Comparison of ENCODE assay signal across 8 cellular contexts in the genomic region with DNA sequence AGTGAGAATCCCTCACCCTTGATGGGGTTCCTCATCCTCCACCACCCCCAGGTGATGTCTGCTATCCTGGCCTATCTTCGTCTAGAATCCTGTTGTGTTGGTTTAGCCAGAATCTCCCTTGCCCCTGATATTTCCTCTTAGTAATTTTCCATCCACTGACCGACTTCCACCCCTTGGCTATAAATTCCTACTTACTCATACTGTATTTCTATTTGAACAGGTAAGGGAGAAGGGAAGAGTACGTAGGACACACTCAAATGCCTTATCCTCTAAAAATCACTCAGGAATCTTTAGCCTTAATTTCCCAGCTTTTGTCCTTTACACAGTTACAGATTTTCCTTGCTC. TPM values are rescaled to one million over a fixed set of nuclear protein-coding genes. Genes with fewer than 3 reads are reported as not detected.
DNase-seq lines count a peak whose midpoint lies in the region; ATAC-seq, FAIRE-seq and TF ChIP-seq lines count a peak whose summit lies in the region.

No MANE protein-coding gene starts in this region.

- peaks cover 34% of the 10 kb centered on the region for H3K4me1 Mint-ChIP-seq in activated CD8-positive, alpha-beta memory T cell treated with anti-CD3 and anti-CD28 coated beads, Interleukin-2, amount 10 ng/mL, durations not matched to agents 7 days and 5 days

- WGBS in HepG2 (ENCODE audit: low lambda C conversion rate): 67% methylated on average over 3 of the region's 3 CpGs
- WGBS in thyroid gland, 2 donors: 93% methylated on average over 3 of the region's 3 CpGs

- H3K4me3 Mint-ChIP-seq in activated CD8-positive, alpha-beta memory T cell treated with anti-CD3 and anti-CD28 coated beads, Interleukin-2, amount 10 ng/mL, durations not matched to agents 7 days and 5 days: peak overlapping the region; percentile 73

- DNase-seq in activated CD8-positive, alpha-beta memory T cell treated with anti-CD3 and anti-CD28 coated beads, Interleukin-2, amount 10 ng/mL, durations not matched to agents 7 days and 5 days: no peak
- no peak for DNase-seq in activated CD8-positive, alpha-beta memory T cell treated with anti-CD3 and anti-CD28 coated beads for 24 hours
- DNase-seq in HepG2 (ENCODE audit: low spot score) (peak; percentile 3), thyroid gland (no peak), NCI-H1417 treated with DMSO at 0.1 percent for 48 hours (lab: John Stamatoyannopoulos, UW) (no peak)

- H3K4me3 ChIP-seq in HepG2 (replicated peaks in 1 of 3; ENCODE audit: insufficient read depth in 1 of 3, low read depth in 2 of 3, low read length in 3 of 3) (peak overlapping the region; percentile 53 to 82 (median 60)), thyroid gland (replicated peaks in 1 of 3) (peak overlapping the region in 2 of 3 donors; percentile 46 to 86)

- peaks cover 39% of the 10 kb centered on the region for H3K4me1 ChIP-seq in HepG2 (ENCODE audit: insufficient read depth, low read length)
- H3K4me1 ChIP-seq in thyroid gland: peaks cover 7 to 29% of the 10 kb centered on the region in 2 donors

- no peak for FAIRE-seq in HepG2 (lab: Jason Lieb, UNC)

- H3K27me3 ChIP-seq in HepG2 (ENCODE audit: control insufficient read depth in 1 of 2, insufficient read depth in 2 of 2, low read length in 2 of 2) (peaks cover 0 to 2% of the 10 kb centered on the region in 2 experiments; a peak in 1 of 5 replicates), thyroid gland (no peaks in the 10 kb centered on the region)

- H3K9ac ChIP-seq in HepG2 (ENCODE audit: insufficient read depth, low read depth, low read length): peak overlapping the region; percentile 70

- peak overlapping the region; percentile 86 for H2AFZ ChIP-seq in HepG2 (ENCODE audit: low read length)

- peak overlapping the region; percentile 93 for H3K27ac Mint-ChIP-seq in activated CD8-positive, alpha-beta memory T cell treated with anti-CD3 and anti-CD28 coated beads, Interleukin-2, amount 10 ng/mL, durations not matched to agents 7 days and 5 days

- no peak for TF ChIP-seq RAD21 in HepG2 (CRISPR knock-in tag; IDR thresholded peaks at IDR 0.05)

- no peak for ATAC-seq in activated CD8-positive, alpha-beta memory T cell treated with anti-CD3 and anti-CD28 coated beads, Interleukin-2, amount 10 ng/mL, durations not matched to agents 7 days and 5 days
- ATAC-seq in HepG2: no peak
- no peak for ATAC-seq in HG03520 (IDR thresholded peaks at IDR 0.05; ENCODE audit: unreplicated experiment)
- no peak for ATAC-seq in GM19455 (IDR thresholded peaks at IDR 0.05; ENCODE audit: unreplicated experiment)

- POLR2A ChIA-PET in HepG2 (lab: Yijun Ruan, JAX): interaction anchor here (0.8 to 1.8 kb wide), 4 partner anchors 10 to 307 kb away, joined by 3 to 5 read pairs (median 4); partner anchors contain the start of gene LNP1

- TF ChIP-seq CTCF in HepG2 (CRISPR knock-in tag; IDR thresholded peaks at IDR 0.05) (no peak), thyroid gland (IDR thresholded peaks at IDR 0.05) (no peak)

- H3K36me3 ChIP-seq in HepG2 (replicated peaks in 1 of 2; ENCODE audit: control insufficient read depth in 1 of 2, insufficient read depth in 2 of 2, low read length in 2 of 2): 0 out of 5 replicates have a peak, but pooled peaks cover 0 to 8% of the 10 kb centered on the region in 2 experiments
- H3K36me3 ChIP-seq in thyroid gland: no peaks in the 10 kb centered on the region

- CTCF ChIA-PET in activated CD8-positive, alpha-beta memory T cell treated with anti-CD3 and anti-CD28 coated beads, Interleukin-2, amount 10 ng/mL, durations not matched to agents 7 days and 5 days (lab: Charles Lee): no interaction called here
- CTCF ChIA-PET in HepG2 (lab: Yijun Ruan, JAX; ENCODE audit: low intra/inter-chr PET ratio, low total read pairs): no interaction called here

- intact Hi-C loops in HepG2 (cut with micrococcal nuclease; ENCODE audit: unreplicated experiment) (no loop called here), thyroid gland (cut with DNase I) (no loop called here)

- H3K4me2 ChIP-seq in HepG2 (ENCODE audit: low read depth, low read length): peak overlapping the region; percentile 90

- peaks cover 29% of the 10 kb centered on the region for H3K36me3 Mint-ChIP-seq in activated CD8-positive, alpha-beta memory T cell treated with anti-CD3 and anti-CD28 coated beads, Interleukin-2, amount 10 ng/mL, durations not matched to agents 7 days and 5 days

- no peak; a peak in 1 of 4 replicates for TF ChIP-seq EP300 in HepG2 (IDR thresholded peaks at IDR 0.05; ENCODE audit: low read depth in 2 of 2, low read length in 2 of 2)
- no peak for TF ChIP-seq EP300 in HepG2 (CRISPR knock-in tag; IDR thresholded peaks at IDR 0.05; ENCODE audit: borderline replicate concordance)

- no peaks in the 10 kb centered on the region for H3K9me3 ChIP-seq in HepG2 (ENCODE audit: low read length)
- no peaks in the 10 kb centered on the region for H3K9me3 ChIP-seq in thyroid gland

- peaks cover 38% of the 10 kb centered on the region for H3K79me2 ChIP-seq in HepG2 (ENCODE audit: insufficient read depth, low read length)

- BruUV-seq in HepG2 (replicated peaks; lab: Mats Ljungman, UMichigan): TSS peak; percentile 98

- no peaks in the 10 kb centered on the region for H3K9me3 Mint-ChIP-seq in activated CD8-positive, alpha-beta memory T cell treated with anti-CD3 and anti-CD28 coated beads, Interleukin-2, amount 10 ng/mL, durations not matched to agents 7 days and 5 days (ENCODE audit: low read depth)

- in situ Hi-C loops in HepG2 (cut with HindIII; ENCODE audit: extremely low pct_ligation_motif_present, low pct_unique_long_range_greater_than_20kb): loop anchor here (25.0 kb wide), 3 partner anchors 96 to 896 kb away; partner anchors contain the start of genes ADGRG7 and CMSS1

- H4K20me1 ChIP-seq in HepG2 (ENCODE audit: insufficient read depth, low read length): peaks cover 18% of the 10 kb centered on the region

- TF ChIP-seq POLR2A in HepG2 (IDR thresholded peaks at IDR 0.05; ENCODE audit: insufficient read depth in 1 of 2, low read depth in 2 of 2, low read length in 2 of 2): no peak
- no peak for TF ChIP-seq POLR2A in thyroid gland (IDR thresholded peaks at IDR 0.05)

- peak overlapping the region; percentile 54 for H3K27ac ChIP-seq in angular gyrus (ENCODE audit: low read depth, low read length)
- H3K27ac ChIP-seq in HepG2 (ENCODE audit: extremely low read length, insufficient read depth, low read length): peak overlapping the region; percentile 95
- H3K27ac ChIP-seq in thyroid gland: peak overlapping the region; percentile 84 to 97 (median 96)

- no peaks in the 10 kb centered on the region for H3K27me3 Mint-ChIP-seq in activated CD8-positive, alpha-beta memory T cell treated with anti-CD3 and anti-CD28 coated beads, Interleukin-2, amount 10 ng/mL, durations not matched to agents 7 days and 5 days

TF ChIP-seq in HepG2, 621 proteins besides CTCF, POLR2A, EP300 and RAD21 (continues in another document):
- no peak for TF ChIP-seq ZNF44 (CRISPR knock-in tag; IDR thresholded peaks at IDR 0.05)
- TF ChIP-seq MYNN (CRISPR knock-in tag; IDR thresholded peaks at IDR 0.05; ENCODE audit: low read depth): no peak
- no peak for TF ChIP-seq NFYC (CRISPR knock-in tag; IDR thresholded peaks at IDR 0.05)
- TF ChIP-seq ZNF552 (CRISPR knock-in tag; IDR thresholded peaks at IDR 0.05; ENCODE audit: borderline replicate concordance): no peak
- no peak for TF ChIP-seq TCF7 (IDR thresholded peaks at IDR 0.05; ENCODE audit: low read depth)
- TF ChIP-seq ATF4 (CRISPR knock-in tag; IDR thresholded peaks at IDR 0.05): no peak

RNA-seq across cellular contexts. Expression of gene TFG, which starts 0.7 kb away (rescaled TPM):
- 10 to 100 TPM; 44.0 to 49.0 TPM for total RNA-seq in activated CD8-positive, alpha-beta memory T cell treated with anti-CD3 and anti-CD28 coated beads, Interleukin-2, amount 10 ng/mL, durations not matched to agents 7 days and 5 days
- total RNA-seq in HepG2 (2016; rRNA removed; fragmentation: Illumina TruSeq; extraction: Trizol) (53.6 and 75.5 TPM in 2 replicates), thyroid gland (100 to 1,000 TPM; 118 to 147 (median 138) TPM)
- total RNA-seq in HepG2 (2016; cell fraction: cytosol; rRNA removed; fragmentation: Illumina TruSeq; extraction: Trizol; ENCODE audit: low read depth): 19.9 and 20.4 TPM in 2 replicates
- 55.4 and 69.3 TPM in 2 replicates for total RNA-seq in HepG2 (2016; cell fraction: insoluble cytoplasmic fraction; rRNA removed; fragmentation: Illumina TruSeq; extraction: Trizol)
- 41.0 and 43.7 TPM in 2 replicates for total RNA-seq in HepG2 (2016; cell fraction: membrane; rRNA removed; fragmentation: Illumina TruSeq; extraction: Trizol)
- total RNA-seq in HepG2 (2016; cell fraction: nucleus; rRNA removed; fragmentation: Illumina TruSeq; extraction: Trizol): 52.9 and 55.9 TPM in 2 replicates
- polyA plus RNA-seq in HepG2 (2011; rRNA removed): 66.2 and 71.7 TPM in 2 replicates
- 69.5 and 71.5 TPM in 2 replicates for polyA plus RNA-seq in HepG2 (2011; cell fraction: cytosol; rRNA removed)
- 50.5 and 60.9 TPM in 2 replicates for polyA plus RNA-seq in HepG2 (2011; cell fraction: nucleus; rRNA removed)
- 56.0 and 60.1 TPM in 2 replicates for polyA plus RNA-seq in HepG2 (2012)
- 34.7 and 37.4 TPM in 2 replicates for polyA plus RNA-seq in HepG2 (2016; cell fraction: cytosol; fragmentation: Illumina TruSeq; extraction: Trizol; ENCODE audit: low read depth)
- polyA plus RNA-seq in HepG2 (2016; cell fraction: insoluble cytoplasmic fraction; fragmentation: Illumina TruSeq; extraction: Trizol; ENCODE audit: low read depth): 161 and 167 TPM in 2 replicates
- 56.9 and 63.5 TPM in 2 replicates for polyA plus RNA-seq in HepG2 (2016; cell fraction: membrane; fragmentation: Illumina TruSeq; extraction: Trizol; ENCODE audit: low read depth)
- polyA plus RNA-seq in HepG2 (2016; cell fraction: nucleus; fragmentation: Illumina TruSeq; extraction: Trizol; ENCODE audit: insufficient read depth, low read depth): 94.6 and 99.1 TPM in 2 replicates
- 32.7 and 41.4 TPM in 2 replicates for polyA minus RNA-seq in HepG2 (2011; rRNA and poly(A)+ RNA removed; ENCODE audit: low replicate concordance)
- polyA minus RNA-seq in HepG2 (2011; cell fraction: cytosol; rRNA and poly(A)+ RNA removed): 30.4 and 30.6 TPM in 2 replicates
- polyA minus RNA-seq in HepG2 (2011; cell fraction: nucleus; rRNA and poly(A)+ RNA removed): 95.5 and 108 TPM in 2 replicates
